Comparison of ENCODE assay signal across 21 cellular contexts in the genomic region with DNA sequence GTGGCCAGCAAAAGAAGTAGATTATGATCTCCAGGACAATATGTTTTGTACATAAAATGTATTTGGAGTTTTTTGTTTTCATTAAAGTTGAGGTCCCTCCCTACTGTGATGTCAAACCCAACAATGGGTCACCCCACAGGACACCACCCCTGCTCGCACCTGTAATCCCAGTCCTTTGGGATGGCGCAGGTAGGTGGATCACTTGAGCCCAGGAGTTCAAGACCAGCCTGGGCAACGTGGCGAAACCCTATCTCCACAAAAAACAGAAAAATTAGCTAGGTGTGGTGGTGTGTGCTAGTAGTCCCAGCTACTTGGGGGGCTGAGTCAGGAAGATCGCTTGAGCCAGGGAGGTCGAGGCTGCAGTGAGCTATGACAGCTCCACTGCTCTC. TPM values are rescaled to one million over a fixed set of nuclear protein-coding genes. Genes with fewer than 3 reads are reported as not detected.
A peak's percentile ranks its signal among the peaks of the same experiment; 100 is the strongest.
DNase-seq lines count a peak whose midpoint lies in the region; ATAC-seq, FAIRE-seq and TF ChIP-seq lines count a peak whose summit lies in the region.
"Had no signal": no experiment of that assay in that cellular context is flagged by ENCODE, and none has a peak within 500 bp of the region (broad histone marks: within the 10 kb centered on the region; RNA-seq: fewer than 3 reads in every experiment).

No MANE protein-coding gene starts in this region.

- no peak for TF ChIP-seq POLR2A in GM12878 (IDR thresholded peaks at IDR 0.05; ENCODE audit: low read depth, low read length)

- peaks cover 3% of the 10 kb centered on the region for H3K9me3 Mint-ChIP-seq in T-helper 2 cell treated with Interferon-gamma antibody and Interleukin-4, amounts not matched to agents 5 μg/mL and 100 μg/mL, for 36 hours
- no peaks in the 10 kb centered on the region for H3K9me3 Mint-ChIP-seq in stimulated activated memory B cell treated with anti-CD40 and anti-IgM and Interleukin-4, amounts not matched to agents 10 μg/mL and 1 μg/mL and 100 μg/mL, for 72 hours
- H3K9me3 Mint-ChIP-seq: activated CD4-positive, alpha-beta T cell treated with anti-CD3 and anti-CD28 coated beads, Interleukin-2, amount 10 ng/mL, durations not matched to agents 7 days and 5 days; CD8-positive, alpha-beta memory T cell had no signal

- H3K9ac ChIP-seq in SU-DHL-6 (ENCODE audit: low read length): no peak overlapping the region
- H3K9ac ChIP-seq in GM12878 (ENCODE audit: control insufficient read depth, insufficient read depth, low read length): no peak overlapping the region

- intact Hi-C loops in GM12878 (cut with micrococcal nuclease; ENCODE audit: unreplicated experiment): loop anchor here (1.0 to 5.0 kb wide), 3 partner anchors 8 to 120 kb away; partner anchors contain the start of gene SPEN

- H3K9me3 ChIP-seq in SU-DHL-6 (ENCODE audit: insufficient read depth, low read length) (no peaks in the 10 kb centered on the region), GM12878 (replicated peaks; ENCODE audit: control insufficient read depth, insufficient read depth, low read length) (peaks cover 6% of the 10 kb centered on the region; the same call in 2 of the 3 replicates)
- H3K9me3 ChIP-seq: left lung, testis had no signal

- peak overlapping the region; percentile 48 for H3K4me3 Mint-ChIP-seq in T-helper 2 cell treated with Interferon-gamma antibody and Interleukin-4, amounts not matched to agents 5 μg/mL and 100 μg/mL, for 36 hours
- H3K4me3 Mint-ChIP-seq in stimulated activated memory B cell treated with anti-CD40 and anti-IgM and Interleukin-4, amounts not matched to agents 10 μg/mL and 1 μg/mL and 100 μg/mL, for 72 hours: no peak overlapping the region

- FAIRE-seq in GM12878 (lab: Jason Lieb, UNC): no peak

- peaks cover 55% of the 10 kb centered on the region for H3K4me1 ChIP-seq in GM12878 (ENCODE audit: control insufficient read depth, insufficient read depth, low read length)

- RAD21 ChIA-PET in GM12878 (lab: Charles Lee; ENCODE audit: unreplicated experiment): interaction anchor here (2.4 to 9.8 kb wide), 3 partner anchors 8 to 117 kb away, joined by 21 to 116 read pairs (median 22); partner anchors contain the start of gene ZBTB17

- H4K20me1 ChIP-seq in SU-DHL-6 (ENCODE audit: low read depth, low read length) (no peaks in the 10 kb centered on the region), GM12878 (ENCODE audit: control insufficient read depth, insufficient read depth) (no peaks in the 10 kb centered on the region)

- no TSS peak for BruUV-seq in GM12878 (replicated peaks; lab: Mats Ljungman, UMichigan)

- no peaks in the 10 kb centered on the region for H3K27me3 Mint-ChIP-seq in T-helper 2 cell treated with Interferon-gamma antibody and Interleukin-4, amounts not matched to agents 5 μg/mL and 100 μg/mL, for 36 hours (ENCODE audit: low read depth)
- no peaks in the 10 kb centered on the region for H3K27me3 Mint-ChIP-seq in stimulated activated memory B cell treated with anti-CD40 and anti-IgM and Interleukin-4, amounts not matched to agents 10 μg/mL and 1 μg/mL and 100 μg/mL, for 72 hours
- H3K27me3 Mint-ChIP-seq: activated CD4-positive, alpha-beta T cell treated with anti-CD3 and anti-CD28 coated beads, Interleukin-2, amount 10 ng/mL, durations not matched to agents 7 days and 5 days; CD8-positive, alpha-beta memory T cell had no signal

- TF ChIP-seq CTCF in SU-DHL-6 (IDR thresholded peaks at IDR 0.05; ENCODE audit: insufficient read depth, low read length, poor library complexity, severe bottlenecking) (no peak), GM12878 (IDR thresholded peaks at IDR 0.05 in 2 of 3, conservative IDR thresholded peaks at IDR 0.05 in 1 of 3; ENCODE audit: control insufficient read depth in 2 of 3, extremely low read depth in 1 of 3, insufficient read depth in 1 of 3, low read depth in 3 of 3, low read length in 3 of 3) (no peak)

- H3K36me3 ChIP-seq in SU-DHL-6 (ENCODE audit: low read length) (peaks cover 13% of the 10 kb centered on the region), GM12878 (ENCODE audit: control insufficient read depth in 2 of 2, insufficient read depth in 2 of 2, low read length in 1 of 2) (peaks cover 5 to 17% of the 10 kb centered on the region in 2 experiments)

- WGBS in GM12878 (ENCODE audit: insufficient coverage, insufficient replicate concordance, low lambda C conversion rate, missing lambda C conversion rate): 84% methylated on average over 6 of the region's 6 CpGs

- CTCF ChIA-PET in GM12878 (lab: Yijun Ruan, JAX): interaction anchor here (1.1 to 10.1 kb wide), 3 partner anchors 8 to 43 kb away, joined by 4 to 68 read pairs (median 10); partner anchors contain the start of gene ZBTB17

- peaks cover 82% of the 10 kb centered on the region for H3K79me2 ChIP-seq in SU-DHL-6 (ENCODE audit: insufficient read depth, low read length)
- peaks cover 25% of the 10 kb centered on the region for H3K79me2 ChIP-seq in GM12878 (ENCODE audit: control insufficient read depth, insufficient read depth, low read length)

- no peak for TF ChIP-seq EP300 in GM12878 (IDR thresholded peaks at IDR 0.05; ENCODE audit: borderline replicate concordance in 1 of 2, control insufficient read depth in 1 of 2, low read depth in 2 of 2, low read length in 2 of 2)

- H3K27me3 ChIP-seq in SU-DHL-6 (ENCODE audit: low read length) (no peaks in the 10 kb centered on the region), GM12878 (replicated peaks in 1 of 2; ENCODE audit: control insufficient read depth in 2 of 2, insufficient read depth in 2 of 2, low read length in 1 of 2) (no peaks in the 10 kb centered on the region)
- H3K27me3 ChIP-seq: cardiac muscle cell, left lung, testis had no signal

- H3K4me3 ChIP-seq in SU-DHL-6 (ENCODE audit: insufficient read depth, low read length, poor library complexity, severe bottlenecking) (no peak overlapping the region), GM12878 (no peak overlapping the region)
- H3K4me3 ChIP-seq: cardiac muscle cell, left lung, testis had no signal

- SMC1A ChIA-PET in GM12878 (lab: Charles Lee; ENCODE audit: uncharacterized antibody, unreplicated experiment): interaction anchor here (1.1 to 9.1 kb wide), 3 partner anchors 8 to 149 kb away, joined by 3 to 78 read pairs (median 53); partner anchors contain the start of gene ZBTB17

- H3K4me1 Mint-ChIP-seq in T-helper 2 cell treated with Interferon-gamma antibody and Interleukin-4, amounts not matched to agents 5 μg/mL and 100 μg/mL, for 36 hours (ENCODE audit: low read depth): peaks cover 53% of the 10 kb centered on the region
- peaks cover 73% of the 10 kb centered on the region for H3K4me1 Mint-ChIP-seq in stimulated activated memory B cell treated with anti-CD40 and anti-IgM and Interleukin-4, amounts not matched to agents 10 μg/mL and 1 μg/mL and 100 μg/mL, for 72 hours

- peaks cover 16% of the 10 kb centered on the region for H3F3A ChIP-seq in SU-DHL-6 (ENCODE audit: insufficient read depth)

- no peak for DNase-seq in T-helper 2 cell treated with Interferon-gamma antibody and Interleukin-4, amounts not matched to agents 5 μg/mL and 100 μg/mL, for 36 hours (ENCODE audit: low spot score)
- DNase-seq in T-helper 2 cell: no peak
- no peak for DNase-seq in GM12878 (ENCODE audit: low read depth, low spot score)
- no peak for DNase-seq in NCI-H2227 treated with DMSO at 0.1 percent for 48 hours (lab: John Stamatoyannopoulos, UW)
- DNase-seq in NCI-H510A (lab: John Stamatoyannopoulos, UW): no peak
- DNase-seq: 8988T; activated CD4-positive, alpha-beta T cell treated with anti-CD3 and anti-CD28 coated beads, Interleukin-2, amount 10 ng/mL, durations not matched to agents 7 days and 5 days; CD8-positive, alpha-beta memory T cell; EL; foreskin fibroblast; left lung; NCI-H1417 treated with DMSO at 0.1 percent for 48 hours; testis had no signal

- no peak for ATAC-seq in GM12878
- no peak for ATAC-seq in stimulated activated memory B cell treated with anti-CD40 and anti-IgM and Interleukin-4, amounts not matched to agents 10 μg/mL and 1 μg/mL and 100 μg/mL, for 72 hours
- no peak for ATAC-seq in GM19452 (IDR thresholded peaks at IDR 0.05; ENCODE audit: unreplicated experiment)

- H3K27ac ChIP-seq in SU-DHL-6 (ENCODE audit: low read depth, low read length) (peak overlapping the region; percentile 61; the same call in 1 of the 2 replicates), GM12878 (ENCODE audit: control insufficient read depth, insufficient read depth) (peak overlapping the region; percentile 87; the same call in 1 of the 2 replicates)
- H3K27ac ChIP-seq: cardiac muscle cell, testis had no signal

- H3K27ac Mint-ChIP-seq in T-helper 2 cell treated with Interferon-gamma antibody and Interleukin-4, amounts not matched to agents 5 μg/mL and 100 μg/mL, for 36 hours: peak overlapping the region; percentile 85
- peak overlapping the region; percentile 95 for H3K27ac Mint-ChIP-seq in stimulated activated memory B cell treated with anti-CD40 and anti-IgM and Interleukin-4, amounts not matched to agents 10 μg/mL and 1 μg/mL and 100 μg/mL, for 72 hours

- TF ChIP-seq RAD21 in GM12878 (IDR thresholded peaks at IDR 0.05; ENCODE audit: insufficient read depth, low read depth, low read length): no peak

- in situ Hi-C loops in GM12878 (cut with MboI): no loop called here

- POLR2A ChIA-PET in GM12878 (lab: Charles Lee): interaction anchor here (0.7 to 1.0 kb wide), 2 partner anchors 8 to 178 kb away, joined by 3 read pairs; no protein-coding TSS in a partner anchor

- H3K9me2 ChIP-seq in SU-DHL-6 (replicated peaks; ENCODE audit: insufficient read depth, low read length): no peaks in the 10 kb centered on the region

- H2AFZ ChIP-seq in SU-DHL-6 (ENCODE audit: low read depth, low read length, severe bottlenecking): no peak overlapping the region
- no peak overlapping the region for H2AFZ ChIP-seq in GM12878 (ENCODE audit: control insufficient read depth, low read depth, low read length)

- peak overlapping the region; percentile 52 for H3K4me2 ChIP-seq in SU-DHL-6 (ENCODE audit: low read depth, low read length, poor library complexity, severe bottlenecking)
- H3K4me2 ChIP-seq in GM12878 (ENCODE audit: control insufficient read depth, insufficient read depth): peak overlapping the region; percentile 7; the same call in 1 of the 2 replicates

- peaks cover 48% of the 10 kb centered on the region for H3K36me3 Mint-ChIP-seq in T-helper 2 cell treated with Interferon-gamma antibody and Interleukin-4, amounts not matched to agents 5 μg/mL and 100 μg/mL, for 36 hours (ENCODE audit: low read depth)
- H3K36me3 Mint-ChIP-seq in stimulated activated memory B cell treated with anti-CD40 and anti-IgM and Interleukin-4, amounts not matched to agents 10 μg/mL and 1 μg/mL and 100 μg/mL, for 72 hours: peaks cover 41% of the 10 kb centered on the region

RNA-seq across cellular contexts. Expression of gene ZBTB17, which starts 9.0 kb away (rescaled TPM):
- total RNA-seq in GM12878 (2013; cell fraction: nucleolus; rRNA removed): 91.0 and 100 TPM in 2 replicates
- total RNA-seq in GM12878 (2014; rRNA removed) (45.2 and 49.8 TPM in 2 replicates), GM12878 (2014; rRNA removed; fragmentation: Illumina TruSeq; extraction: Trizol) (19.5 and 22.2 TPM in 2 replicates), GM12878 (2021) (51.0 and 59.4 TPM in 2 replicates)
- polyA plus RNA-seq in GM12878 (2011; ENCODE audit: low read depth): 20.6 TPM
- polyA plus RNA-seq in GM12878 (2011; rRNA removed) (19.4 and 40.4 TPM in 2 replicates), GM12878 (2014; fragmentation: Illumina TruSeq; extraction: Trizol) (3.9 and 11.1 TPM in 2 replicates), GM12878 (2014; fragmentation: Nextera tagmentation; extraction: Ambion mirVana) (1 to 10 TPM in 1 of 2 experiments, under 1 TPM in 1; 0.87 to 4.3 TPM), GM12878 (2014; rRNA removed) (43.7 and 59.6 TPM in 2 replicates), GM12878 (2016; fragmentation: Nextera tagmentation; extraction: Ambion mirVana) (10 to 100 TPM; 36.9 to 44.1 TPM)
- 56.9 and 90.5 TPM in 2 replicates for polyA plus RNA-seq in GM12878 (2011; cell fraction: cytosol; rRNA removed)
- polyA plus RNA-seq in GM12878 (2011; cell fraction: nucleus; rRNA removed): 320 and 372 TPM in 2 replicates
- polyA plus RNA-seq in GM12878 (2012): 33.1 and 40.1 TPM in 2 replicates
- 44.9 and 67.3 TPM in 2 replicates for polyA minus RNA-seq in GM12878 (2011; rRNA and poly(A)+ RNA removed)
- 24.6 and 29.4 TPM in 2 replicates for polyA minus RNA-seq in GM12878 (2011; cell fraction: cytosol; rRNA and poly(A)+ RNA removed)
- polyA minus RNA-seq in GM12878 (2011; cell fraction: nucleus; rRNA and poly(A)+ RNA removed): 41.5 and 74.8 TPM in 2 replicates

RNA-seq across cellular contexts. Expression of gene SRARP, which starts 37.1 kb away (rescaled TPM):
- total RNA-seq in GM12878 (2013; cell fraction: nucleolus; rRNA removed): not detected in 2 replicates
- total RNA-seq in GM12878 (2014; rRNA removed): not detected in 2 replicates
- total RNA-seq in GM12878 (2014; rRNA removed; fragmentation: Illumina TruSeq; extraction: Trizol): not detected in 2 replicates
- not detected in 2 replicates for total RNA-seq in GM12878 (2021)
- not detected for polyA plus RNA-seq in GM12878 (2011; ENCODE audit: low read depth)
- polyA plus RNA-seq in GM12878 (2011; rRNA removed): 0.03 TPM in 1 of 2 replicates, not detected in the other
- 0.01 and 0.02 TPM in 2 replicates for polyA plus RNA-seq in GM12878 (2011; cell fraction: cytosol; rRNA removed)
- 0.03 TPM in 1 of 2 replicates, not detected in the other for polyA plus RNA-seq in GM12878 (2011; cell fraction: nucleus; rRNA removed)
- not detected in 2 replicates for polyA plus RNA-seq in GM12878 (2012)
- not detected in 2 replicates for polyA plus RNA-seq in GM12878 (2014; fragmentation: Illumina TruSeq; extraction: Trizol)
- polyA plus RNA-seq in GM12878 (2014; fragmentation: Nextera tagmentation; extraction: Ambion mirVana): not detected
- polyA plus RNA-seq in GM12878 (2014; rRNA removed): 0.06 TPM in 1 of 2 replicates, not detected in the other
- polyA plus RNA-seq in GM12878 (2016; fragmentation: Nextera tagmentation; extraction: Ambion mirVana): not detected
- not detected in 2 replicates for polyA minus RNA-seq in GM12878 (2011; rRNA and poly(A)+ RNA removed)
- not detected in 2 replicates for polyA minus RNA-seq in GM12878 (2011; cell fraction: cytosol; rRNA and poly(A)+ RNA removed)
- polyA minus RNA-seq in GM12878 (2011; cell fraction: nucleus; rRNA and poly(A)+ RNA removed): not detected in 2 replicates
- total RNA-seq: activated CD4-positive, alpha-beta T cell treated with anti-CD3 and anti-CD28 coated beads, Interleukin-2, amount 10 ng/mL, durations not matched to agents 7 days and 5 days; CD8-positive, alpha-beta memory T cell; H4; left lung; myocyte; posterior vena cava; T-helper 1 cell treated with Interleukin-12 subunit alpha and Interleukin-12 subunit beta and Interleukin-4 antibody, amounts not matched to agents 30 ng/mL and 1 ng/mL, for 36 hours had no signal
- polyA plus RNA-seq: cardiac muscle cell; CD8-positive, alpha-beta memory T cell had no signal

RNA-seq across cellular contexts. Expression of gene HSPB7, which starts 50.9 kb away (rescaled TPM):
- not detected in 2 replicates for total RNA-seq in GM12878 (2013; cell fraction: nucleolus; rRNA removed)
- not detected in 2 replicates for total RNA-seq in GM12878 (2014; rRNA removed)
- not detected in 2 replicates for total RNA-seq in GM12878 (2014; rRNA removed; fragmentation: Illumina TruSeq; extraction: Trizol)
- total RNA-seq in GM12878 (2021): 0.21 TPM in 1 of 2 replicates, not detected in the other
- not detected for polyA plus RNA-seq in GM12878 (2011; ENCODE audit: low read depth)
- not detected in 2 replicates for polyA plus RNA-seq in GM12878 (2011; rRNA removed)
- not detected in 2 replicates for polyA plus RNA-seq in GM12878 (2011; cell fraction: cytosol; rRNA removed)
- polyA plus RNA-seq in GM12878 (2011; cell fraction: nucleus; rRNA removed): not detected in 2 replicates
- 0.08 and 0.27 TPM in 2 replicates for polyA plus RNA-seq in GM12878 (2012)
- polyA plus RNA-seq in GM12878 (2014; fragmentation: Illumina TruSeq; extraction: Trizol): not detected in 2 replicates
- not detected for polyA plus RNA-seq in GM12878 (2014; fragmentation: Nextera tagmentation; extraction: Ambion mirVana)
- not detected in 2 replicates for polyA plus RNA-seq in GM12878 (2014; rRNA removed)
- under 1 TPM in 1 of 2 experiments, not detected in 1; 0.34 TPM for polyA plus RNA-seq in GM12878 (2016; fragmentation: Nextera tagmentation; extraction: Ambion mirVana)
- not detected in 2 replicates for polyA minus RNA-seq in GM12878 (2011; rRNA and poly(A)+ RNA removed)
- polyA minus RNA-seq in GM12878 (2011; cell fraction: cytosol; rRNA and poly(A)+ RNA removed): not detected in 2 replicates
- polyA minus RNA-seq in GM12878 (2011; cell fraction: nucleus; rRNA and poly(A)+ RNA removed): 0.12 TPM in 1 of 2 replicates, not detected in the other
- total RNA-seq: activated CD4-positive, alpha-beta T cell treated with anti-CD3 and anti-CD28 coated beads, Interleukin-2, amount 10 ng/mL, durations not matched to agents 7 days and 5 days; CD8-positive, alpha-beta memory T cell; H4; T-helper 1 cell treated with Interleukin-12 subunit alpha and Interleukin-12 subunit beta and Interleukin-4 antibody, amounts not matched to agents 30 ng/mL and 1 ng/mL, for 36 hours had no signal
- polyA plus RNA-seq: CD8-positive, alpha-beta memory T cell had no signal

RNA-seq across cellular contexts. Expression of gene CLCNKA, which starts 54.9 kb away (rescaled TPM):
- 1.7 and 1.8 TPM in 2 replicates for total RNA-seq in GM12878 (2013; cell fraction: nucleolus; rRNA removed)
- total RNA-seq in GM12878 (2014; rRNA removed) (not detected in 2 replicates), GM12878 (2014; rRNA removed; fragmentation: Illumina TruSeq; extraction: Trizol) (not detected in 2 replicates), GM12878 (2021) (0.08 TPM in 1 of 2 replicates, not detected in the other)
- 0.13 TPM for polyA plus RNA-seq in GM12878 (2011; ENCODE audit: low read depth)
- polyA plus RNA-seq in GM12878 (2011; rRNA removed) (0.05 and 0.06 TPM in 2 replicates), GM12878 (2014; fragmentation: Illumina TruSeq; extraction: Trizol) (not detected in 2 replicates), GM12878 (2014; fragmentation: Nextera tagmentation; extraction: Ambion mirVana) (under 1 TPM in 1 of 2 experiments, not detected in 1; 0.02 TPM), GM12878 (2014; rRNA removed) (0.10 and 0.23 TPM in 2 replicates), GM12878 (2016; fragmentation: Nextera tagmentation; extraction: Ambion mirVana) (under 1 TPM in 1 of 2 experiments, not detected in 1; 0.15 TPM)
- 0.04 and 0.25 TPM in 2 replicates for polyA plus RNA-seq in GM12878 (2011; cell fraction: cytosol; rRNA removed)
- 1.8 and 2.5 TPM in 2 replicates for polyA plus RNA-seq in GM12878 (2011; cell fraction: nucleus; rRNA removed)
- 0.25 and 0.26 TPM in 2 replicates for polyA plus RNA-seq in GM12878 (2012)
- polyA minus RNA-seq in GM12878 (2011; rRNA and poly(A)+ RNA removed): 0.52 TPM in 1 of 2 replicates, not detected in the other
- polyA minus RNA-seq in GM12878 (2011; cell fraction: cytosol; rRNA and poly(A)+ RNA removed): not detected in 2 replicates
- polyA minus RNA-seq in GM12878 (2011; cell fraction: nucleus; rRNA and poly(A)+ RNA removed): 0.19 and 1.2 TPM in 2 replicates
- total RNA-seq: activated CD4-positive, alpha-beta T cell treated with anti-CD3 and anti-CD28 coated beads, Interleukin-2, amount 10 ng/mL, durations not matched to agents 7 days and 5 days; CD8-positive, alpha-beta memory T cell; H4; T-helper 1 cell treated with Interleukin-12 subunit alpha and Interleukin-12 subunit beta and Interleukin-4 antibody, amounts not matched to agents 30 ng/mL and 1 ng/mL, for 36 hours had no signal
- polyA plus RNA-seq: CD8-positive, alpha-beta memory T cell had no signal
